Comparison of ENCODE assay signal across 9 cellular contexts in genomic region chr14:104968541-104969401, GRCh38. TPM values are rescaled to one million over a fixed set of nuclear protein-coding genes. Genes with fewer than 3 reads are reported as not detected.
DNase-seq lines count a peak whose midpoint lies in the region; ATAC-seq and TF ChIP-seq lines count a peak whose summit lies in the region.
"Had no signal": no experiment of that assay in that cellular context is flagged by ENCODE, and none has a peak within 500 bp of the region (broad histone marks: within the 10 kb centered on the region; RNA-seq: fewer than 3 reads in every experiment).

No MANE protein-coding gene starts in this region.

- no peak overlapping the region for H2AFZ ChIP-seq in HCT116 (ENCODE audit: low read depth, low read length, poor library complexity, severe bottlenecking)

- intact Hi-C loops in HCT116 (cut with micrococcal nuclease) = no loop called here

- DNase-seq in HCT116 (ENCODE audit: low read depth, low spot score) = no peak
- no peak for DNase-seq in right atrium auricular region (ENCODE audit: low spot score)
- DNase-seq in stimulated activated naive B cell treated with anti-CD40 and anti-IgM and Interleukin-4, amounts not matched to agents 10 μg/mL and 1 μg/mL and 100 μg/mL, for 72 hours = no peak
- DNase-seq in cerebellar nuclear complex (lab: John Stamatoyannopoulos, UW) = no peak
- no peak for DNase-seq in UCSD-AML1 (lab: John Stamatoyannopoulos, UW; ENCODE audit: unreplicated experiment)

- no peak overlapping the region for H3K27ac Mint-ChIP-seq in stimulated activated naive B cell treated with anti-CD40 and anti-IgM and Interleukin-4, amounts not matched to agents 10 μg/mL and 1 μg/mL and 100 μg/mL, for 72 hours
- H3K27ac Mint-ChIP-seq: activated T-helper 17 cell treated with anti-CD3 and anti-CD28 coated beads, Interleukin-2, amount 50 U/mL, for 72 hours had no signal

- no peaks in the 10 kb centered on the region for H3K9me3 Mint-ChIP-seq in stimulated activated naive B cell treated with anti-CD40 and anti-IgM and Interleukin-4, amounts not matched to agents 10 μg/mL and 1 μg/mL and 100 μg/mL, for 72 hours
- H3K9me3 Mint-ChIP-seq: activated T-helper 17 cell treated with anti-CD3 and anti-CD28 coated beads, Interleukin-2, amount 50 U/mL, for 72 hours had no signal

- H3K9me2 ChIP-seq in HCT116 (ENCODE audit: insufficient read depth) = no peaks in the 10 kb centered on the region

- no peak for TF ChIP-seq CTCF in HCT116 (IDR thresholded peaks at IDR 0.05 in 2 of 3, conservative IDR thresholded peaks at IDR 0.05 in 1 of 3; ENCODE audit: borderline replicate concordance in 1 of 3, insufficient read depth in 1 of 3, low read depth in 2 of 3, low read length in 2 of 3)
- peak; percentile 30 for TF ChIP-seq CTCF in VCaP (conservative IDR thresholded peaks at IDR 0.05)
- no peak for TF ChIP-seq CTCF in right atrium auricular region (IDR thresholded peaks at IDR 0.05)

- H3K27me3 ChIP-seq in HCT116 (ENCODE audit: insufficient read depth, low read length) (no peaks in the 10 kb centered on the region), right atrium auricular region (peaks cover 0 to 4% of the 10 kb centered on the region in 2 donors)

- H3K4me2 ChIP-seq in HCT116 (ENCODE audit: low read length) = peak overlapping the region; percentile 90

- H3K4me3 ChIP-seq in HCT116 (replicated peaks in 1 of 2; ENCODE audit: low read depth in 1 of 2, low read length in 2 of 2) (peak overlapping the region; percentile 61 to 68), right atrium auricular region (peak overlapping the region in 1 of 2 donors; percentile 47)

- H4K20me1 ChIP-seq in HCT116 (ENCODE audit: insufficient read depth) = no peaks in the 10 kb centered on the region

- H3K4me1 ChIP-seq in HCT116 (ENCODE audit: control insufficient read depth in 1 of 2, insufficient read depth in 2 of 2, low read length in 2 of 2) = peaks cover 55 to 75% of the 10 kb centered on the region in 2 experiments
- peaks cover 0 to 70% of the 10 kb centered on the region in 2 donors for H3K4me1 ChIP-seq in right atrium auricular region

- no peak for TF ChIP-seq POLR2A in HCT116 (IDR thresholded peaks at IDR 0.05; ENCODE audit: borderline replicate concordance, extremely low read depth, insufficient read depth, insufficient read length)

- H3K27ac ChIP-seq in HCT116 (ENCODE audit: low read depth, low read length) (peak overlapping the region; percentile 98), VCaP (no peak overlapping the region), right atrium auricular region (peak overlapping the region; percentile 55 to 67)

- no peaks in the 10 kb centered on the region for H3K9me3 ChIP-seq in HCT116 (ENCODE audit: control insufficient read depth in 1 of 2, insufficient read depth in 1 of 2, low read depth in 1 of 2, low read length in 2 of 2)
- H3K9me3 ChIP-seq in right atrium auricular region = no peaks in the 10 kb centered on the region

- H3K4me1 Mint-ChIP-seq in stimulated activated naive B cell treated with anti-CD40 and anti-IgM and Interleukin-4, amounts not matched to agents 10 μg/mL and 1 μg/mL and 100 μg/mL, for 72 hours = peaks cover 12 to 16% of the 10 kb centered on the region in 2 donors
- H3K4me1 Mint-ChIP-seq: activated T-helper 17 cell treated with anti-CD3 and anti-CD28 coated beads, Interleukin-2, amount 50 U/mL, for 72 hours had no signal

- RAD21 ChIA-PET in HCT116 (lab: Charles Lee; ENCODE audit: low non-redundant PET in 1 of 2, low total read pairs in 2 of 2, uncharacterized antibody in 2 of 2, unreplicated experiment in 2 of 2) = no interaction called here

- no peak overlapping the region for H3K4me3 Mint-ChIP-seq in stimulated activated naive B cell treated with anti-CD40 and anti-IgM and Interleukin-4, amounts not matched to agents 10 μg/mL and 1 μg/mL and 100 μg/mL, for 72 hours
- H3K4me3 Mint-ChIP-seq: activated T-helper 17 cell treated with anti-CD3 and anti-CD28 coated beads, Interleukin-2, amount 50 U/mL, for 72 hours had no signal

- POLR2A ChIA-PET in HCT116 (lab: Charles Lee) = no interaction called here

- no peak for TF ChIP-seq RAD21 in HCT116 (IDR thresholded peaks at IDR 0.05; ENCODE audit: low read depth)

- peak overlapping the region; percentile 80 for H3K9ac ChIP-seq in HCT116 (ENCODE audit: low read length)

- BruUV-seq in HCT116 (replicated peaks; lab: Mats Ljungman, UMichigan) = no TSS peak

- H3K36me3 ChIP-seq in HCT116 (ENCODE audit: control insufficient read depth in 1 of 2, insufficient read depth in 2 of 2, low read length in 2 of 2) = no peaks in the 10 kb centered on the region; a peak in 1 of 4 replicates
- no peaks in the 10 kb centered on the region for H3K36me3 ChIP-seq in right atrium auricular region

- H3K27me3 Mint-ChIP-seq in stimulated activated naive B cell treated with anti-CD40 and anti-IgM and Interleukin-4, amounts not matched to agents 10 μg/mL and 1 μg/mL and 100 μg/mL, for 72 hours = peaks cover 20 to 31% of the 10 kb centered on the region in 2 donors

- no peak for ATAC-seq in HCT116
- peak; percentile 27 to 53 for ATAC-seq in stimulated activated naive B cell treated with anti-CD40 and anti-IgM and Interleukin-4, amounts not matched to agents 10 μg/mL and 1 μg/mL and 100 μg/mL, for 72 hours (replicated peaks)
- no peak for ATAC-seq in GM21576 (IDR thresholded peaks at IDR 0.05; ENCODE audit: unreplicated experiment)
- ATAC-seq in GM21423 (IDR thresholded peaks at IDR 0.05; ENCODE audit: unreplicated experiment) = no peak
- ATAC-seq: activated T-helper 17 cell treated with anti-CD3 and anti-CD28 coated beads, Interleukin-2, amount 50 U/mL, for 72 hours had no signal

- CTCF ChIA-PET in HCT116 (lab: Charles Lee) = interaction anchor here (0.9 kb wide), 1 partner anchor 35 kb away, joined by 3 read pairs; no protein-coding TSS in a partner anchor

- no peaks in the 10 kb centered on the region for H3K79me2 ChIP-seq in HCT116 (ENCODE audit: insufficient read depth, low read length)

- H3K36me3 Mint-ChIP-seq in stimulated activated naive B cell treated with anti-CD40 and anti-IgM and Interleukin-4, amounts not matched to agents 10 μg/mL and 1 μg/mL and 100 μg/mL, for 72 hours = no peaks in the 10 kb centered on the region

TF ChIP-seq in HCT116, 20 proteins besides CTCF, POLR2A, EP300 and RAD21 (continues in another document):
- TF ChIP-seq EZH2 (IDR thresholded peaks at IDR 0.05) (no peak), REST (IDR thresholded peaks at IDR 0.05; ENCODE audit: low read depth) (no peak), EZH2phosphoT487 (IDR thresholded peaks at IDR 0.05; ENCODE audit: borderline replicate concordance) (no peak), CEBPB (IDR thresholded peaks at IDR 0.05; ENCODE audit: low read depth) (no peak), MAX (IDR thresholded peaks at IDR 0.05) (no peak), POLR2AphosphoS5 (IDR thresholded peaks at IDR 0.05; ENCODE audit: low read depth, low read length) (peak; percentile 31; the same call in 1 of the 2 replicates)

RNA-seq across cellular contexts. Expression of gene AHNAK2, which starts 9.4 kb away (rescaled TPM):
- total RNA-seq in HCT116 (2021; ENCODE audit: unreplicated experiment) = 45.0 TPM
- 37.0 and 46.7 TPM in 2 replicates for polyA plus RNA-seq in HCT116 (2012)
- 10 to 100 TPM in 1 of 2 donors, 1 to 10 TPM in 1; 5.7 to 11.8 TPM for total RNA-seq in right atrium auricular region

RNA-seq across cellular contexts. Expression of gene CLBA1, which starts 16.8 kb away (rescaled TPM):
- total RNA-seq in HCT116 (2021; ENCODE audit: unreplicated experiment) (14.8 TPM), right atrium auricular region (1 to 10 TPM; 2.0 to 2.2 TPM)
- 10.6 and 11.2 TPM in 2 replicates for polyA plus RNA-seq in HCT116 (2012)

RNA-seq across cellular contexts. Expression of gene PLD4, which starts 44.1 kb away (rescaled TPM):
- total RNA-seq in HCT116 (2021; ENCODE audit: unreplicated experiment) (0.12 TPM), right atrium auricular region (under 1 TPM in 1 of 2 donors, not detected in 1; 0.08 TPM)
- polyA plus RNA-seq in HCT116 (2012) = 0.02 and 0.08 TPM in 2 replicates
- total RNA-seq: activated T-helper 17 cell treated with anti-CD3 and anti-CD28 coated beads, Interleukin-2, amount 50 U/mL, for 72 hours had no signal

RNA-seq across cellular contexts. Expression of gene CDCA4, which starts 52.1 kb away (rescaled TPM):
- total RNA-seq in HCT116 (2021; ENCODE audit: unreplicated experiment) (62.4 TPM), right atrium auricular region (1 to 10 TPM; 3.3 to 5.1 TPM)
- 54.1 and 55.1 TPM in 2 replicates for polyA plus RNA-seq in HCT116 (2012)

Comparison
In these comparisons a context has a peak if more than half of its experiments do, and no peak if none do; other contexts are left out.
1. ATAC-seq: peak in stimulated activated naive B cell treated with anti-CD40 and anti-IgM and Interleukin-4, amounts not matched to agents 10 μg/mL and 1 μg/mL and 100 μg/mL, for 72 hours (2 of 2); none in HCT116 (single experiment), GM21576 (single experiment) and GM21423 (single experiment).